ENCODE assay signal across 25 cellular contexts in the genomic region with DNA sequence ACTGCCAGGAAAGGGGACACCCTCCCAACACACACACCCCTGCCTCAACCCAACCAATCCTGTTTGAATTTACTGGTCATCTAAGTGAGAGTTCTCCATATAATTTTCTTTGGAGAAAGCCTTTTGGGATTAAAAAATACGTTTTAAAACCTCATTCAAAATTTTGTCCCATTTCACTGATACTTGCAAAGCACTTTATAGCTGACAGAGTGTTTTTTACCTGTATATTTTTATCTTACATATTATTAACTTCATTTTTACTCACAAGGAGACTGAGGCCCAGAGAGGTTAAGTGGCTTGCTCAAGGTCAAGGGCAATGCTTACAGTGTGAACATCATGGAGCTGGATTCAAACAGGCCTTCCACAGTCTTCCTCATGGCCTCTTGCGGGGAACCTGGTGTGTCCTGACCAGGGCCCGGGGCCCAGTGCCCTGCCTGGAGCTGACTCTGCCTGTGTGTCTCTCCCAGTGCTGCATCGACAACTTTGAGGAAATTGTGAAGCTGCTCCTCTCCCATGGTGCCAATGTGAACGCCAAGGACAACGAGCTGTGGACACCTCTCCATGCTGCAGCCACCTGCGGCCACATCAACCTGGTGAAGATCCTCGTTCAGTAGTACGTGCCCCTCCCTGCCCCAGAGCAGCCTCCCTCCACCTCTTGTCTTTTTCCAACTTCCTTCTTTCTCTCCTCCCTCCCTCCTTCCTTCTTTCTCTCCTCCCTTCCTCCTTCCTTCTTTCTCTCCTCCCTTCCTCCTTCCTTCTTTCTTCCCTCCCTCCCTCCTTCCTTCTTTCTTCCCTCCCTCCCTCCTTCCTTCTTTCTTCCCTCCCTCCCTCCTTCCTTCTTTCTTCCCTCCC. TPM values are rescaled to one million over a fixed set of nuclear protein-coding genes. Genes with fewer than 3 reads are reported as not detected.
DNase-seq lines count a peak whose midpoint lies in the region; ATAC-seq and TF ChIP-seq lines count a peak whose summit lies in the region.
"Had no signal": no experiment of that assay in that cellular context is flagged by ENCODE, and none has a peak within 500 bp of the region (broad histone marks: within the 10 kb centered on the region; RNA-seq: fewer than 3 reads in every experiment).

No MANE protein-coding gene starts in this region.

- H3K79me2 ChIP-seq in MM.1S (ENCODE audit: low read length): peaks cover 59% of the 10 kb centered on the region

- H3K9me3 Mint-ChIP-seq in activated CD4-positive, alpha-beta T cell treated with anti-CD3 and anti-CD28 coated beads, Interleukin-2, amount 10 ng/mL, durations not matched to agents 24 days and 14 days: no peaks in the 10 kb centered on the region
- peaks cover 4% of the 10 kb centered on the region for H3K9me3 Mint-ChIP-seq in stimulated activated memory B cell treated with anti-CD40 and anti-IgM and Interleukin-4, amounts not matched to agents 10 μg/mL and 1 μg/mL and 100 μg/mL, for 72 hours
- H3K9me3 Mint-ChIP-seq: brain, nephron progenitor cell had no signal

- H3K36me3 Mint-ChIP-seq in activated CD4-positive, alpha-beta T cell treated with anti-CD3 and anti-CD28 coated beads, Interleukin-2, amount 10 ng/mL, durations not matched to agents 24 days and 14 days (ENCODE audit: low read depth): peaks cover 54% of the 10 kb centered on the region
- H3K36me3 Mint-ChIP-seq in stimulated activated memory B cell treated with anti-CD40 and anti-IgM and Interleukin-4, amounts not matched to agents 10 μg/mL and 1 μg/mL and 100 μg/mL, for 72 hours: peaks cover 67% of the 10 kb centered on the region
- H3K36me3 Mint-ChIP-seq: brain had no signal

- H3K27me3 Mint-ChIP-seq in activated CD4-positive, alpha-beta T cell treated with anti-CD3 and anti-CD28 coated beads, Interleukin-2, amount 10 ng/mL, durations not matched to agents 24 days and 14 days: no peaks in the 10 kb centered on the region
- no peaks in the 10 kb centered on the region for H3K27me3 Mint-ChIP-seq in stimulated activated memory B cell treated with anti-CD40 and anti-IgM and Interleukin-4, amounts not matched to agents 10 μg/mL and 1 μg/mL and 100 μg/mL, for 72 hours
- H3K27me3 Mint-ChIP-seq: CD4-positive, CD25-positive, alpha-beta regulatory T cell had no signal

- H3K27me3 ChIP-seq in MM.1S (replicated peaks; ENCODE audit: insufficient read depth, low read length): no peaks in the 10 kb centered on the region
- H3K27me3 ChIP-seq in effector memory CD4-positive, alpha-beta T cell (replicated peaks; ENCODE audit: control insufficient read depth, insufficient read depth, low read length, poor library complexity, severe bottlenecking): no peaks in the 10 kb centered on the region

- no peak overlapping the region for H3K4me3 Mint-ChIP-seq in activated CD4-positive, alpha-beta T cell treated with anti-CD3 and anti-CD28 coated beads, Interleukin-2, amount 10 ng/mL, durations not matched to agents 24 days and 14 days
- H3K4me3 Mint-ChIP-seq in stimulated activated memory B cell treated with anti-CD40 and anti-IgM and Interleukin-4, amounts not matched to agents 10 μg/mL and 1 μg/mL and 100 μg/mL, for 72 hours: no peak overlapping the region
- H3K4me3 Mint-ChIP-seq: nephron progenitor cell had no signal

- H3K27ac ChIP-seq in MM.1S (ENCODE audit: low read length) (0 out of 2 replicates have a peak overlapping the region, but pooled peaks have one; percentile 25), cingulate gyrus (ENCODE audit: low read depth, low read length) (peak overlapping the region; percentile 70)
- no peak overlapping the region for H3K27ac ChIP-seq in effector memory CD4-positive, alpha-beta T cell (ENCODE audit: insufficient read depth, low read length, poor library complexity, severe bottlenecking)
- H3K27ac ChIP-seq: thoracic aorta had no signal

- DNase-seq in activated CD4-positive, alpha-beta T cell treated with anti-CD3 and anti-CD28 coated beads, Interleukin-2, amount 10 ng/mL, durations not matched to agents 24 days and 14 days: no peak
- no peak for DNase-seq in activated CD4-positive, alpha-beta T cell treated with anti-CD3 and anti-CD28 coated beads for 48 hours
- DNase-seq in MM.1S (no peak), anterior cingulate cortex (lab: John Stamatoyannopoulos, UW) (no peak)
- no peak for DNase-seq in effector memory CD4-positive, alpha-beta T cell
- DNase-seq: activated CD8-positive, alpha-beta memory T cell treated with anti-CD3 and anti-CD28 coated beads for 24 hours; activated naive CD4-positive, alpha-beta T cell treated with Interleukin-2 at 50 U/mL for 16 hours; CD4-positive, CD25-positive, alpha-beta regulatory T cell; hippocampal formation; mucosa of descending colon; NCI-H2107; NCI-H345; NCI-H748 treated with DMSO at 0.1 percent for 48 hours; nephron progenitor cell; SHP77 treated with DMSO at 0.1 percent for 48 hours; stimulated activated CD4-positive, alpha-beta T cell treated with anti-CD3 and anti-CD28 coated beads, Interleukin-15, amount 100 ng/mL, for 24 hours; stimulated activated CD4-positive, alpha-beta T cell treated with anti-CD3 and anti-CD28 coated beads, Interleukin-4, amount 100 ng/mL, for 4 hours; T-helper 9 cell had no signal

- no peak overlapping the region for H3K9ac ChIP-seq in MM.1S (ENCODE audit: low read length)

- H4K20me1 ChIP-seq in MM.1S (ENCODE audit: insufficient read depth, low read length): no peaks in the 10 kb centered on the region

- peak overlapping the region; percentile 45 for H3K27ac Mint-ChIP-seq in activated CD4-positive, alpha-beta T cell treated with anti-CD3 and anti-CD28 coated beads, Interleukin-2, amount 10 ng/mL, durations not matched to agents 24 days and 14 days
- H3K27ac Mint-ChIP-seq in stimulated activated memory B cell treated with anti-CD40 and anti-IgM and Interleukin-4, amounts not matched to agents 10 μg/mL and 1 μg/mL and 100 μg/mL, for 72 hours: peak overlapping the region; percentile 98
- H3K27ac Mint-ChIP-seq: nephron progenitor cell had no signal

- intact Hi-C loops in activated CD4-positive, alpha-beta T cell treated with anti-CD3 and anti-CD28 coated beads, Interleukin-2, amount 10 ng/mL, durations not matched to agents 24 days and 14 days (cut with micrococcal nuclease): no loop called here

- H3K4me2 ChIP-seq in MM.1S (ENCODE audit: low read depth, low read length): no peak overlapping the region

- H3K9me3 ChIP-seq in MM.1S (replicated peaks; ENCODE audit: insufficient read depth, low read length): no peaks in the 10 kb centered on the region
- H3K9me3 ChIP-seq in effector memory CD4-positive, alpha-beta T cell (ENCODE audit: control insufficient read depth, low read length): no peaks in the 10 kb centered on the region
- H3K9me3 ChIP-seq: mucosa of descending colon, thoracic aorta had no signal

- 0 out of 2 replicates have a peak, but pooled peaks cover 3% of the 10 kb centered on the region for H3K36me3 ChIP-seq in MM.1S (replicated peaks; ENCODE audit: insufficient read depth, low read length)
- H3K36me3 ChIP-seq in effector memory CD4-positive, alpha-beta T cell (ENCODE audit: control insufficient read depth, insufficient read depth, low read length): peaks cover 38% of the 10 kb centered on the region
- H3K36me3 ChIP-seq: thoracic aorta had no signal

- H3F3A ChIP-seq in MM.1S (ENCODE audit: insufficient read depth, low read length): peaks cover 35% of the 10 kb centered on the region

- TF ChIP-seq CTCF in MM.1S (IDR thresholded peaks at IDR 0.05; ENCODE audit: low read length): no peak

- peaks cover 34% of the 10 kb centered on the region for H3K4me1 Mint-ChIP-seq in activated CD4-positive, alpha-beta T cell treated with anti-CD3 and anti-CD28 coated beads, Interleukin-2, amount 10 ng/mL, durations not matched to agents 24 days and 14 days
- peaks cover 53% of the 10 kb centered on the region for H3K4me1 Mint-ChIP-seq in stimulated activated memory B cell treated with anti-CD40 and anti-IgM and Interleukin-4, amounts not matched to agents 10 μg/mL and 1 μg/mL and 100 μg/mL, for 72 hours

- H3K9me2 ChIP-seq in MM.1S (replicated peaks; ENCODE audit: insufficient read depth, low read length): no peaks in the 10 kb centered on the region

- peaks cover 43% of the 10 kb centered on the region for H3K4me1 ChIP-seq in MM.1S (ENCODE audit: low read length)
- peaks cover 13% of the 10 kb centered on the region for H3K4me1 ChIP-seq in effector memory CD4-positive, alpha-beta T cell (ENCODE audit: control insufficient read depth, insufficient read depth, low read length, poor library complexity, severe bottlenecking)

- ATAC-seq in stimulated activated memory B cell treated with anti-CD40 and anti-IgM and Interleukin-4, amounts not matched to agents 10 μg/mL and 1 μg/mL and 100 μg/mL, for 72 hours: no peak
- no peak for ATAC-seq in GM19035 (IDR thresholded peaks at IDR 0.05; ENCODE audit: unreplicated experiment)
- ATAC-seq: GM12878 had no signal

- H3K4me3 ChIP-seq in MM.1S (ENCODE audit: low read length): no peak overlapping the region
- H3K4me3 ChIP-seq in effector memory CD4-positive, alpha-beta T cell (ENCODE audit: insufficient read depth, low read depth, low read length, poor library complexity, severe bottlenecking): no peak overlapping the region
- H3K4me3 ChIP-seq: GM12878, lung, mucosa of descending colon, thoracic aorta had no signal

- H2AFZ ChIP-seq in MM.1S (ENCODE audit: low read length): no peak overlapping the region

RNA-seq across cellular contexts. Expression of gene FAM83D, which starts 30.9 kb away (rescaled TPM):
- total RNA-seq in activated CD4-positive, alpha-beta T cell treated with anti-CD3 and anti-CD28 coated beads, Interleukin-2, amount 10 ng/mL, durations not matched to agents 24 days and 14 days: 12.9 and 13.7 TPM in 2 replicates
